ENCODE assay signal across 8 cellular contexts in the genomic region with DNA sequence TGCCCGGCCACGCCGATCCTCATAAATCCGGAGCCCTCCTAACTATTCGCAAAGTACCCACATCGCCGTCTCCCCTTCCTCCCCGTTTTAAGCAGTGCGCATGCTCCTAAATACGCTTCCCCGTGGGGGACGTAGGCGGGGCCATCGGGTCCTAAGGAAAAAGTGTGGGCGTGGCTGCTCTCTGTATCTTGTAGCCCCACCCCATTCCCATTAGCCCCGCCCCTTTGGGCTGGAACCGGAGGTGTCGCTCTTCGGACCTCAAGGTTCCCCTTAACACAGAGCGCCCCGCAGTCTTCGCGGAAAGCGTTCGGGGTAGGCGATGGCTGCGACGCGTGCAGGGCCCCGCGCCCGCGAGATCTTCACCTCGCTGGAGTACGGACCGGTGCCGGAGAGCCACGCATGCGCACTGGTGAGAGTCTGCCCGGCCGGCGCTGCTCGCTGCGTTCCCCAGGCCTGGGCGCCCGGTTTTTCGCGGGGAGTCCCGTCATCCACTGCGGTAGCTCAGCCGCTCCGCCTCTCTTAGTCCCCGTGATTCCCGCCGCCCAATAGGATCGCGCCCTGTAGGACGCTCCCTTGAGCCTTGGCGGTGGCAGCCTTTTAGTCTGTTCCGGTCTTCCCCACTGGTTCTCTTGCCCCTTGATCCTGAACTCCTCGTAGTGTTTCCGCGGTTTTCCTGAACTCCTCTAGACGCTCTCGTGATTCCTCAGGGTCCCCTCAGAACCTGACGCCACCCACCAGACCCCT. TPM values are rescaled to one million over a fixed set of nuclear protein-coding genes. Genes with fewer than 3 reads are reported as not detected.
DNase-seq lines count a peak whose midpoint lies in the region; ATAC-seq, FAIRE-seq and TF ChIP-seq lines count a peak whose summit lies in the region.

A gene (plus strand): TSS at position 213 of the 744 bp plus-strand sequence. CDS start 107 bp downstream, at position 320.

- ATAC-seq in GM18907 (IDR thresholded peaks at IDR 0.05; ENCODE audit: unreplicated experiment) (peak; percentile 81), HG03159 (IDR thresholded peaks at IDR 0.05; ENCODE audit: unreplicated experiment) (peak; percentile 71)

- H3K4me3 ChIP-seq in AG04449 (ENCODE audit: low read depth, low read length) (peak within 1 kb of the TSS; percentile 72), WI38 (ENCODE audit: low read depth, low read length) (peak within 1 kb of the TSS; percentile 79), bronchial epithelial cell (ENCODE audit: low read depth, low read length) (peak within 1 kb of the TSS; percentile 74)

- peak; percentile 85 for DNase-seq in AG04449 (ENCODE audit: low read depth, low spot score)
- peak; percentile 95 for DNase-seq in NCI-H2227 treated with DMSO at 0.1 percent for 48 hours (lab: John Stamatoyannopoulos, UW)
- DNase-seq in bronchial epithelial cell (ENCODE audit: low read depth): peak; percentile 90
- DNase-seq in iPS-NIHi7 (ENCODE audit: extremely low spot score): peak; percentile 99
- DNase-seq in smooth muscle cell of the brain vasculature (ENCODE audit: low read depth, low spot score): peak; percentile 95

- TF ChIP-seq CTCF in AG04449 (IDR thresholded peaks at IDR 0.05; ENCODE audit: insufficient read depth, low read length, missing control alignments): no peak
- no peak for TF ChIP-seq CTCF in WI38 (IDR thresholded peaks at IDR 0.05; ENCODE audit: low read depth, low read length)
- TF ChIP-seq CTCF in bronchial epithelial cell (IDR thresholded peaks at IDR 0.05; ENCODE audit: insufficient read depth, low read length, severe bottlenecking): no peak

- no peak for FAIRE-seq in bronchial epithelial cell (lab: Jason Lieb, UNC)

- H3K36me3 ChIP-seq in bronchial epithelial cell (ENCODE audit: control insufficient read depth, insufficient read depth, low read length): peaks cover 3% of the 10 kb centered on the region

- CTCF ChIA-PET in AG04449 (lab: Yijun Ruan, JAX): interaction anchor here (0.8 to 6.2 kb wide), 7 partner anchors 10 to 227 kb away, joined by 3 to 40 read pairs (median 3); a partner anchor contains a TSS

- POLR2A ChIA-PET in AG04449 (lab: Yijun Ruan, JAX): interaction anchor here (1.0 kb wide), 1 partner anchor 128 kb away, joined by 5 read pairs; a partner anchor contains a TSS

- H3K27me3 ChIP-seq in bronchial epithelial cell (ENCODE audit: control insufficient read depth, insufficient read depth, low read length): no peaks in the 10 kb centered on the region

RNA-seq across cellular contexts. Expression of the gene that starts here (rescaled TPM):
- total RNA-seq in bronchial epithelial cell: 17.5 and 29.2 TPM in 2 replicates

Comparison
In these comparisons a context has a peak if more than half of its experiments do, and no peak if none do; other contexts are left out.
1. Peak in every context shown above with its lines: DNase-seq, ATAC-seq and H3K4me3 ChIP-seq.